Comparison of ENCODE assay signal across 11 cellular contexts in genomic region chr3:99410789-99411311, GRCh38.
DNase-seq lines count a peak whose midpoint lies in the region; ATAC-seq and TF ChIP-seq lines count a peak whose summit lies in the region.
"Had no signal": no experiment of that assay in that cellular context is flagged by ENCODE, and none has a peak within 500 bp of the region (broad histone marks: within the 10 kb centered on the region; RNA-seq: fewer than 3 reads in every experiment).

No MANE protein-coding gene starts in this region.

- H3K9me3 Mint-ChIP-seq in chondrocyte (ENCODE audit: low read depth): peaks cover 17% of the 10 kb centered on the region
- no peaks in the 10 kb centered on the region for H3K9me3 Mint-ChIP-seq in activated T-helper 2 cell treated with anti-CD3 and anti-CD28 coated beads, Interferon-gamma antibody, Interleukin-2, Interleukin-4, amounts not matched to agents 10 μg/mL and 5 μg/mL and 100 μg/mL, durations not matched to agents 14 hours and 24 hours and 36 hours

- H3K36me3 Mint-ChIP-seq in chondrocyte (ENCODE audit: low read depth): peaks cover 26% of the 10 kb centered on the region
- H3K36me3 Mint-ChIP-seq in activated T-helper 2 cell treated with anti-CD3 and anti-CD28 coated beads, Interferon-gamma antibody, Interleukin-2, Interleukin-4, amounts not matched to agents 10 μg/mL and 5 μg/mL and 100 μg/mL, durations not matched to agents 14 hours and 24 hours and 36 hours (ENCODE audit: low read depth): no peaks in the 10 kb centered on the region

- H3K4me1 Mint-ChIP-seq in chondrocyte (ENCODE audit: low read depth): peaks cover 75% of the 10 kb centered on the region
- no peaks in the 10 kb centered on the region for H3K4me1 Mint-ChIP-seq in activated T-helper 2 cell treated with anti-CD3 and anti-CD28 coated beads, Interferon-gamma antibody, Interleukin-2, Interleukin-4, amounts not matched to agents 10 μg/mL and 5 μg/mL and 100 μg/mL, durations not matched to agents 14 hours and 24 hours and 36 hours (ENCODE audit: low read depth)

- no peaks in the 10 kb centered on the region for H3K27me3 Mint-ChIP-seq in chondrocyte (ENCODE audit: low read depth)
- H3K27me3 Mint-ChIP-seq in activated T-helper 2 cell treated with anti-CD3 and anti-CD28 coated beads, Interferon-gamma antibody, Interleukin-2, Interleukin-4, amounts not matched to agents 10 μg/mL and 5 μg/mL and 100 μg/mL, durations not matched to agents 14 hours and 24 hours and 36 hours (ENCODE audit: low read depth): no peaks in the 10 kb centered on the region

- H3K27ac Mint-ChIP-seq in chondrocyte (ENCODE audit: unreplicated experiment): peak overlapping the region; percentile 97
- H3K27ac Mint-ChIP-seq in activated T-helper 2 cell treated with anti-CD3 and anti-CD28 coated beads, Interferon-gamma antibody, Interleukin-2, Interleukin-4, amounts not matched to agents 10 μg/mL and 5 μg/mL and 100 μg/mL, durations not matched to agents 14 hours and 24 hours and 36 hours: no peak overlapping the region

- TF ChIP-seq CTCF in chondrocyte (IDR thresholded peaks at IDR 0.05): no peak

- intact Hi-C loops in activated T-helper 2 cell treated with anti-CD3 and anti-CD28 coated beads, Interferon-gamma antibody, Interleukin-2, Interleukin-4, amounts not matched to agents 10 μg/mL and 5 μg/mL and 100 μg/mL, durations not matched to agents 14 hours and 24 hours and 36 hours (cut with micrococcal nuclease): no loop called here

- ATAC-seq in GM18909 (IDR thresholded peaks at IDR 0.05; ENCODE audit: poor library complexity, unreplicated experiment): peak; percentile 81
- ATAC-seq in HG03139 (IDR thresholded peaks at IDR 0.05; ENCODE audit: unreplicated experiment): peak; percentile 45

- DNase-seq in chondrocyte (ENCODE audit: low spot score): no peak
- DNase-seq in pulmonary artery endothelial cell (ENCODE audit: low read depth, low spot score): peak; percentile 57
- no peak for DNase-seq in activated T-helper 2 cell treated with anti-CD3 and anti-CD28 coated beads, Interferon-gamma antibody, Interleukin-2, Interleukin-4, amounts not matched to agents 10 μg/mL and 5 μg/mL and 100 μg/mL, durations not matched to agents 14 hours and 24 hours and 36 hours (ENCODE audit: low spot score)
- no peak for DNase-seq in HPDE6-E6E7 (ENCODE audit: extremely low spot score)
- DNase-seq in stimulated activated CD8-positive, alpha-beta memory T cell treated with anti-CD3 and anti-CD28 coated beads, Interleukin-4, amount 100 ng/mL, for 48 hours: no peak
- DNase-seq in NCI-H2196 (lab: John Stamatoyannopoulos, UW; ENCODE audit: unreplicated experiment): no peak
- DNase-seq: adrenal gland, NCI-H2227 treated with DMSO at 0.1 percent for 48 hours, T-helper 9 cell had no signal

- H3K4me3 Mint-ChIP-seq in chondrocyte (ENCODE audit: unreplicated experiment): peak overlapping the region; percentile 2
- no peak overlapping the region for H3K4me3 Mint-ChIP-seq in activated T-helper 2 cell treated with anti-CD3 and anti-CD28 coated beads, Interferon-gamma antibody, Interleukin-2, Interleukin-4, amounts not matched to agents 10 μg/mL and 5 μg/mL and 100 μg/mL, durations not matched to agents 14 hours and 24 hours and 36 hours (ENCODE audit: low read depth)
